Comparison of ENCODE assay signal across 8 cellular contexts in genomic region chr1:193104496-193104905, GRCh38. TPM values are rescaled to one million over a fixed set of nuclear protein-coding genes. Genes with fewer than 3 reads are reported as not detected.
A peak's percentile ranks its signal among the peaks of the same experiment; 100 is the strongest.
DNase-seq lines count a peak whose midpoint lies in the region; ATAC-seq and TF ChIP-seq lines count a peak whose summit lies in the region.

No MANE protein-coding gene starts in this region.

- in situ Hi-C loops in KBM-7 (cut with MboI; ENCODE audit: low pct_unique_long_range_greater_than_20kb, low sequenced_read_pairs), result no loop called here

- H3K36me3 ChIP-seq in effector memory CD4-positive, alpha-beta T cell (ENCODE audit: control insufficient read depth, insufficient read depth, low read length), result peaks cover 3% of the 10 kb centered on the region
- peaks cover 14% of the 10 kb centered on the region for H3K36me3 ChIP-seq in lower lobe of right lung

- no peaks in the 10 kb centered on the region for H3K27me3 Mint-ChIP-seq in stimulated activated naive CD8-positive, alpha-beta T cell treated with anti-CD3 and anti-CD28 coated beads, Interleukin-15, amount 100 ng/mL, for 72 hours

- ATAC-seq in GM21737 (IDR thresholded peaks at IDR 0.05; ENCODE audit: unreplicated experiment), result peak; percentile 36
- peak; percentile 72 to 75 for ATAC-seq in lower lobe of right lung
- ATAC-seq in stimulated activated naive CD8-positive, alpha-beta T cell treated with anti-CD3 and anti-CD28 coated beads, Interleukin-15, amount 100 ng/mL, for 72 hours, result peak; percentile 53

- H3K4me3 Mint-ChIP-seq in stimulated activated naive CD8-positive, alpha-beta T cell treated with anti-CD3 and anti-CD28 coated beads, Interleukin-15, amount 100 ng/mL, for 72 hours, result peak overlapping the region; percentile 86 to 90

- no peaks in the 10 kb centered on the region for H3K9me3 ChIP-seq in effector memory CD4-positive, alpha-beta T cell (ENCODE audit: control insufficient read depth, low read length)
- no peaks in the 10 kb centered on the region for H3K9me3 ChIP-seq in lower lobe of right lung

- H3K27ac Mint-ChIP-seq in stimulated activated naive CD8-positive, alpha-beta T cell treated with anti-CD3 and anti-CD28 coated beads, Interleukin-15, amount 100 ng/mL, for 72 hours, result peak overlapping the region in 1 of 2 donors; percentile 85

- peak; percentile 18 for DNase-seq in NOMO-1 treated with DMSO at 0.1 percent for 48 hours (lab: John Stamatoyannopoulos, UW; ENCODE audit: unreplicated experiment)
- DNase-seq in NOMO-1 treated with dmso at 0.1 percent for 144 hours (lab: John Stamatoyannopoulos, UW; ENCODE audit: unreplicated experiment), result no peak
- DNase-seq in KBM-7, result peak; percentile 62
- DNase-seq in effector memory CD4-positive, alpha-beta T cell, result no peak
- DNase-seq in lower lobe of right lung, result peak; percentile 75
- DNase-seq in stimulated activated naive CD8-positive, alpha-beta T cell treated with anti-CD3 and anti-CD28 coated beads, Interleukin-15, amount 100 ng/mL, for 72 hours, result peak in 1 of 2 donors; percentile 21

- peak overlapping the region; percentile 87 for H3K4me3 ChIP-seq in effector memory CD4-positive, alpha-beta T cell (ENCODE audit: insufficient read depth, low read depth, low read length, poor library complexity, severe bottlenecking)
- H3K4me3 ChIP-seq in lower lobe of right lung, result peak overlapping the region; percentile 97

- no peaks in the 10 kb centered on the region for H3K27me3 ChIP-seq in effector memory CD4-positive, alpha-beta T cell (replicated peaks; ENCODE audit: control insufficient read depth, insufficient read depth, low read length, poor library complexity, severe bottlenecking)
- H3K27me3 ChIP-seq in lower lobe of right lung (ENCODE audit: low read depth), result no peaks in the 10 kb centered on the region

- peaks cover 25% of the 10 kb centered on the region for H3K4me1 Mint-ChIP-seq in stimulated activated naive CD8-positive, alpha-beta T cell treated with anti-CD3 and anti-CD28 coated beads, Interleukin-15, amount 100 ng/mL, for 72 hours

- H3K27ac ChIP-seq in VCaP (peak overlapping the region; percentile 92), lower lobe of right lung (peak overlapping the region; percentile 94)
- peak overlapping the region; percentile 51 for H3K27ac ChIP-seq in effector memory CD4-positive, alpha-beta T cell (ENCODE audit: insufficient read depth, low read length, poor library complexity, severe bottlenecking)

- intact Hi-C loops in lower lobe of right lung (cut with DNase I), result no loop called here

- peaks cover 17% of the 10 kb centered on the region for H3K4me1 ChIP-seq in effector memory CD4-positive, alpha-beta T cell (ENCODE audit: control insufficient read depth, insufficient read depth, low read length, poor library complexity, severe bottlenecking)
- peaks cover 20% of the 10 kb centered on the region for H3K4me1 ChIP-seq in lower lobe of right lung

- no peaks in the 10 kb centered on the region for H3K9me3 Mint-ChIP-seq in stimulated activated naive CD8-positive, alpha-beta T cell treated with anti-CD3 and anti-CD28 coated beads, Interleukin-15, amount 100 ng/mL, for 72 hours

- TF ChIP-seq CTCF in VCaP (conservative IDR thresholded peaks at IDR 0.05), result no peak
- TF ChIP-seq CTCF in lower lobe of right lung (IDR thresholded peaks at IDR 0.05), result no peak

RNA-seq across cellular contexts. Expression of gene GLRX2, which starts 0.7 kb away (rescaled TPM):
- total RNA-seq in lower lobe of right lung, result 25.2 TPM

RNA-seq across cellular contexts. Expression of gene CDC73, which starts 17.3 kb away (rescaled TPM):
- total RNA-seq in lower lobe of right lung, result 59.8 TPM

RNA-seq across cellular contexts. Expression of gene RO60, which starts 45.1 kb away (rescaled TPM):
- 70.7 TPM for total RNA-seq in lower lobe of right lung

RNA-seq across cellular contexts. Expression of gene UCHL5, which starts 45.3 kb away (rescaled TPM):
- total RNA-seq in lower lobe of right lung, result 26.0 TPM

Comparison
In these comparisons a context has a peak if more than half of its experiments do, and no peak if none do; other contexts are left out.
1. DNase-seq: peak in NOMO-1 treated with DMSO at 0.1 percent for 48 hours (single experiment), KBM-7 (single experiment) and lower lobe of right lung (single experiment); none in NOMO-1 treated with dmso at 0.1 percent for 144 hours (single experiment) and effector memory CD4-positive, alpha-beta T cell (0 of 3).
2. Peak in every context shown above with its lines, with median percentiles within 50 percentile points of each other: ATAC-seq and H3K27ac ChIP-seq.